Comparison of ENCODE assay signal across 1 cellular context in genomic region chr12:6554168-6554989, GRCh38.
TF ChIP-seq lines count a peak whose summit lies in the region.

No MANE protein-coding gene starts in this region.

TF ChIP-seq in HepG2, 621 proteins besides CTCF, POLR2A, EP300 and RAD21 (continued from another document and continues in another):
- TF ChIP-seq NFKB2 (CRISPR knock-in tag; IDR thresholded peaks at IDR 0.05; ENCODE audit: borderline replicate concordance) (peak; percentile 76; the same call in 1 of the 2 replicates), ZNF234 (CRISPR knock-in tag; conservative IDR thresholded peaks at IDR 0.05) (no peak), ZNF75D (CRISPR knock-in tag; IDR thresholded peaks at IDR 0.05; ENCODE audit: borderline replicate concordance) (no peak), MAX (IDR thresholded peaks at IDR 0.05) (0 out of 2 replicates have a peak, but pooled peaks have one; percentile 26), ZNF891 (CRISPR knock-in tag; IDR thresholded peaks at IDR 0.05) (no peak), PRDM4 (CRISPR knock-in tag; IDR thresholded peaks at IDR 0.05; ENCODE audit: borderline replicate concordance) (no peak), CREM (IDR thresholded peaks at IDR 0.05) (no peak), CREM (CRISPR knock-in tag; IDR thresholded peaks at IDR 0.05) (no peak), HNRNPH1 (optimal IDR thresholded peaks at IDR 0.05; ENCODE audit: low read depth, low read length) (no peak), KMT2A (CRISPR knock-in tag; IDR thresholded peaks at IDR 0.05) (0 out of 2 replicates have a peak, but pooled peaks have one; percentile 21), THAP11 (CRISPR knock-in tag; IDR thresholded peaks at IDR 0.05) (peak; percentile 36; the same call in 1 of the 2 replicates), PPARG (CRISPR knock-in tag; conservative IDR thresholded peaks at IDR 0.05) (no peak), ZXDC (CRISPR knock-in tag; IDR thresholded peaks at IDR 0.05) (no peak), ZNF670 (CRISPR knock-in tag; IDR thresholded peaks at IDR 0.05; ENCODE audit: borderline replicate concordance) (no peak), TAF1 (CRISPR knock-in tag; IDR thresholded peaks at IDR 0.05) (no peak), MAFF (IDR thresholded peaks at IDR 0.05; ENCODE audit: low read depth, low read length) (no peak), ZSCAN30 (CRISPR knock-in tag; IDR thresholded peaks at IDR 0.05) (no peak), TOPORS (CRISPR knock-in tag; IDR thresholded peaks at IDR 0.05) (no peak), ZSCAN29 (CRISPR knock-in tag; conservative IDR thresholded peaks at IDR 0.05) (no peak), ZNF264 (CRISPR knock-in tag; IDR thresholded peaks at IDR 0.05) (no peak; the same call in 1 of the 2 replicates), HOXA7 (CRISPR knock-in tag; IDR thresholded peaks at IDR 0.05) (no peak), ZNF367 (CRISPR knock-in tag; IDR thresholded peaks at IDR 0.05; ENCODE audit: borderline replicate concordance) (no peak), ZNF557 (CRISPR knock-in tag; IDR thresholded peaks at IDR 0.05) (no peak), USF2 (IDR thresholded peaks at IDR 0.05; ENCODE audit: low read depth, low read length) (no peak), USF2 (CRISPR knock-in tag; IDR thresholded peaks at IDR 0.05; ENCODE audit: borderline replicate concordance) (no peak), SIX1 (CRISPR knock-in tag; IDR thresholded peaks at IDR 0.05; ENCODE audit: borderline replicate concordance) (no peak), ZNF549 (CRISPR knock-in tag; IDR thresholded peaks at IDR 0.05) (no peak), RORA (CRISPR knock-in tag; IDR thresholded peaks at IDR 0.05) (no peak), ZNF749 (CRISPR knock-in tag; IDR thresholded peaks at IDR 0.05; ENCODE audit: borderline replicate concordance) (no peak; the same call in 1 of the 2 replicates), ZSCAN31 (CRISPR knock-in tag; IDR thresholded peaks at IDR 0.05; ENCODE audit: low read depth) (no peak), SATB2 (CRISPR knock-in tag; IDR thresholded peaks at IDR 0.05) (no peak), HCFC1 (IDR thresholded peaks at IDR 0.05; ENCODE audit: low read depth, low read length) (no peak), ZNF235 (CRISPR knock-in tag; IDR thresholded peaks at IDR 0.05; ENCODE audit: borderline replicate concordance) (no peak), SOX13 (IDR thresholded peaks at IDR 0.05) (no peak), SOX13 (CRISPR knock-in tag; conservative IDR thresholded peaks at IDR 0.05 in 1 of 2, IDR thresholded peaks at IDR 0.05 in 1 of 2) (0 out of 4 replicates have a peak, but pooled peaks of 1 of the 2 experiments have one; percentile 9)
- TF ChIP-seq, protein P1, sequence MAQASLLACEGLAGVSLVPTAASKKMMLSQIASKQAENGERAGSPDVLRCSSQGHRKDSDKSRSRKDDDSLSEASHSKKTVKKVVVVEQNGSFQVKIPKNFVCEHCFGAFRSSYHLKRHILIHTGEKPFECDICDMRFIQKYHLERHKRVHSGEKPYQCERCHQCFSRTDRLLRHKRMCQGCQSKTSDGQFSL (CRISPR knock-in tag; IDR thresholded peaks at IDR 0.05): no peak
- TF ChIP-seq, protein P2, sequence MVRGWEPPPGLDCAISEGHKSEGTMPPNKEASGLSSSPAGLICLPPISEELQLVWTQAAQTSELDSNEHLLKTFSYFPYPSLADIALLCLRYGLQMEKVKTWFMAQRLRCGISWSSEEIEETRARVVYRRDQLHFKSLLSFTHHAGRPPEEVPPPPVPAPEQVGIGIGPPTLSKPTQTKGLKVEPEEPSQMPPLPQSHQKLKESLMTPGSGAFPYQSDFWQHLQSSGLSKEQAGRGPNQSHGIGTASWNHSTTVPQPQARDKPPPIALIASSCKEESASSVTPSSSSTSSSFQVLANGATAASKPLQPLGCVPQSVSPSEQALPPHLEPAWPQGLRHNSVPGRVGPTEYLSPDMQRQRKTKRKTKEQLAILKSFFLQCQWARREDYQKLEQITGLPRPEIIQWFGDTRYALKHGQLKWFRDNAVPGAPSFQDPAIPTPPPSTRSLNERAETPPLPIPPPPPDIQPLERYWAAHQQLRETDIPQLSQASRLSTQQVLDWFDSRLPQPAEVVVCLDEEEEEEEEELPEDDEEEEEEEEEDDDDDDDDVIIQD (CRISPR knock-in tag; IDR thresholded peaks at IDR 0.05; ENCODE audit: low read depth): no peak
- TF ChIP-seq, protein P3, sequence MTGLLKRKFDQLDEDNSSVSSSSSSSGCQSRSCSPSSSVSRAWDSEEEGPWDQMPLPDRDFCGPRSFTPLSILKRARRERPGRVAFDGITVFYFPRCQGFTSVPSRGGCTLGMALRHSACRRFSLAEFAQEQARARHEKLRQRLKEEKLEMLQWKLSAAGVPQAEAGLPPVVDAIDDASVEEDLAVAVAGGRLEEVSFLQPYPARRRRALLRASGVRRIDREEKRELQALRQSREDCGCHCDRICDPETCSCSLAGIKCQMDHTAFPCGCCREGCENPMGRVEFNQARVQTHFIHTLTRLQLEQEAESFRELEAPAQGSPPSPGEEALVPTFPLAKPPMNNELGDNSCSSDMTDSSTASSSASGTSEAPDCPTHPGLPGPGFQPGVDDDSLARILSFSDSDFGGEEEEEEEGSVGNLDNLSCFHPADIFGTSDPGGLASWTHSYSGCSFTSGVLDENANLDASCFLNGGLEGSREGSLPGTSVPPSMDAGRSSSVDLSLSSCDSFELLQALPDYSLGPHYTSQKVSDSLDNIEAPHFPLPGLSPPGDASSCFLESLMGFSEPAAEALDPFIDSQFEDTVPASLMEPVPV (CRISPR knock-in tag; IDR thresholded peaks at IDR 0.05): no peak
- TF ChIP-seq, protein P4, sequence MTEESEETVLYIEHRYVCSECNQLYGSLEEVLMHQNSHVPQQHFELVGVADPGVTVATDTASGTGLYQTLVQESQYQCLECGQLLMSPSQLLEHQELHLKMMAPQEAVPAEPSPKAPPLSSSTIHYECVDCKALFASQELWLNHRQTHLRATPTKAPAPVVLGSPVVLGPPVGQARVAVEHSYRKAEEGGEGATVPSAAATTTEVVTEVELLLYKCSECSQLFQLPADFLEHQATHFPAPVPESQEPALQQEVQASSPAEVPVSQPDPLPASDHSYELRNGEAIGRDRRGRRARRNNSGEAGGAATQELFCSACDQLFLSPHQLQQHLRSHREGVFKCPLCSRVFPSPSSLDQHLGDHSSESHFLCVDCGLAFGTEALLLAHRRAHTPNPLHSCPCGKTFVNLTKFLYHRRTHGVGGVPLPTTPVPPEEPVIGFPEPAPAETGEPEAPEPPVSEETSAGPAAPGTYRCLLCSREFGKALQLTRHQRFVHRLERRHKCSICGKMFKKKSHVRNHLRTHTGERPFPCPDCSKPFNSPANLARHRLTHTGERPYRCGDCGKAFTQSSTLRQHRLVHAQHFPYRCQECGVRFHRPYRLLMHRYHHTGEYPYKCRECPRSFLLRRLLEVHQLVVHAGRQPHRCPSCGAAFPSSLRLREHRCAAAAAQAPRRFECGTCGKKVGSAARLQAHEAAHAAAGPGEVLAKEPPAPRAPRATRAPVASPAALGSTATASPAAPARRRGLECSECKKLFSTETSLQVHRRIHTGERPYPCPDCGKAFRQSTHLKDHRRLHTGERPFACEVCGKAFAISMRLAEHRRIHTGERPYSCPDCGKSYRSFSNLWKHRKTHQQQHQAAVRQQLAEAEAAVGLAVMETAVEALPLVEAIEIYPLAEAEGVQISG (CRISPR knock-in tag; IDR thresholded peaks at IDR 0.05): peak; percentile 32
- TF ChIP-seq, protein P5, sequence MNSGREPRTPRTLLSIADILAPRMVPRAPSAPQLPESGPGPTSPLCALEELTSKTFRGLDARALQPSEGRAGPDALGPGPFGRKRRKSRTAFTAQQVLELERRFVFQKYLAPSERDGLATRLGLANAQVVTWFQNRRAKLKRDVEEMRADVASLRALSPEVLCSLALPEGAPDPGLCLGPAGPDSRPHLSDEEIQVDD (CRISPR knock-in tag; IDR thresholded peaks at IDR 0.05; ENCODE audit: borderline replicate concordance): no peak
- TF ChIP-seq, protein P6, sequence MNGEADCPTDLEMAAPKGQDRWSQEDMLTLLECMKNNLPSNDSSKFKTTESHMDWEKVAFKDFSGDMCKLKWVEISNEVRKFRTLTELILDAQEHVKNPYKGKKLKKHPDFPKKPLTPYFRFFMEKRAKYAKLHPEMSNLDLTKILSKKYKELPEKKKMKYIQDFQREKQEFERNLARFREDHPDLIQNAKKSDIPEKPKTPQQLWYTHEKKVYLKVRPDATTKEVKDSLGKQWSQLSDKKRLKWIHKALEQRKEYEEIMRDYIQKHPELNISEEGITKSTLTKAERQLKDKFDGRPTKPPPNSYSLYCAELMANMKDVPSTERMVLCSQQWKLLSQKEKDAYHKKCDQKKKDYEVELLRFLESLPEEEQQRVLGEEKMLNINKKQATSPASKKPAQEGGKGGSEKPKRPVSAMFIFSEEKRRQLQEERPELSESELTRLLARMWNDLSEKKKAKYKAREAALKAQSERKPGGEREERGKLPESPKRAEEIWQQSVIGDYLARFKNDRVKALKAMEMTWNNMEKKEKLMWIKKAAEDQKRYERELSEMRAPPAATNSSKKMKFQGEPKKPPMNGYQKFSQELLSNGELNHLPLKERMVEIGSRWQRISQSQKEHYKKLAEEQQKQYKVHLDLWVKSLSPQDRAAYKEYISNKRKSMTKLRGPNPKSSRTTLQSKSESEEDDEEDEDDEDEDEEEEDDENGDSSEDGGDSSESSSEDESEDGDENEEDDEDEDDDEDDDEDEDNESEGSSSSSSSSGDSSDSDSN (CRISPR knock-in tag; IDR thresholded peaks at IDR 0.05): no peak; the same call in 1 of the 2 replicates
- TF ChIP-seq, protein P7, sequence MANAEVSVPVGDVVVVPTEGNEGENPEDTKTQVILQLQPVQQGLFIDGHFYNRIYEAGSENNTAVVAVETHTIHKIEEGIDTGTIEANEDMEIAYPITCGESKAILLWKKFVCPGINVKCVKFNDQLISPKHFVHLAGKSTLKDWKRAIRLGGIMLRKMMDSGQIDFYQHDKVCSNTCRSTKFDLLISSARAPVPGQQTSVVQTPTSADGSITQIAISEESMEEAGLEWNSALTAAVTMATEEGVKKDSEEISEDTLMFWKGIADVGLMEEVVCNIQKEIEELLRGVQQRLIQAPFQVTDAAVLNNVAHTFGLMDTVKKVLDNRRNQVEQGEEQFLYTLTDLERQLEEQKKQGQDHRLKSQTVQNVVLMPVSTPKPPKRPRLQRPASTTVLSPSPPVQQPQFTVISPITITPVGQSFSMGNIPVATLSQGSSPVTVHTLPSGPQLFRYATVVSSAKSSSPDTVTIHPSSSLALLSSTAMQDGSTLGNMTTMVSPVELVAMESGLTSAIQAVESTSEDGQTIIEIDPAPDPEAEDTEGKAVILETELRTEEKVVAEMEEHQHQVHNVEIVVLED (CRISPR knock-in tag; IDR thresholded peaks at IDR 0.05; ENCODE audit: borderline replicate concordance): no peak
- TF ChIP-seq, protein P8, sequence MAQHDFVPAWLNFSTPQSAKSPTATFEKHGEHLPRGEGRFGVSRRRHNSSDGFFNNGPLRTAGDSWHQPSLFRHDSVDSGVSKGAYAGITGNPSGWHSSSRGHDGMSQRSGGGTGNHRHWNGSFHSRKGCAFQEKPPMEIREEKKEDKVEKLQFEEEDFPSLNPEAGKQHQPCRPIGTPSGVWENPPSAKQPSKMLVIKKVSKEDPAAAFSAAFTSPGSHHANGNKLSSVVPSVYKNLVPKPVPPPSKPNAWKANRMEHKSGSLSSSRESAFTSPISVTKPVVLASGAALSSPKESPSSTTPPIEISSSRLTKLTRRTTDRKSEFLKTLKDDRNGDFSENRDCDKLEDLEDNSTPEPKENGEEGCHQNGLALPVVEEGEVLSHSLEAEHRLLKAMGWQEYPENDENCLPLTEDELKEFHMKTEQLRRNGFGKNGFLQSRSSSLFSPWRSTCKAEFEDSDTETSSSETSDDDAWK (CRISPR knock-in tag; IDR thresholded peaks at IDR 0.05): no peak
